14 cellular contexts compared by ENCODE assay signal in the genomic region with DNA sequence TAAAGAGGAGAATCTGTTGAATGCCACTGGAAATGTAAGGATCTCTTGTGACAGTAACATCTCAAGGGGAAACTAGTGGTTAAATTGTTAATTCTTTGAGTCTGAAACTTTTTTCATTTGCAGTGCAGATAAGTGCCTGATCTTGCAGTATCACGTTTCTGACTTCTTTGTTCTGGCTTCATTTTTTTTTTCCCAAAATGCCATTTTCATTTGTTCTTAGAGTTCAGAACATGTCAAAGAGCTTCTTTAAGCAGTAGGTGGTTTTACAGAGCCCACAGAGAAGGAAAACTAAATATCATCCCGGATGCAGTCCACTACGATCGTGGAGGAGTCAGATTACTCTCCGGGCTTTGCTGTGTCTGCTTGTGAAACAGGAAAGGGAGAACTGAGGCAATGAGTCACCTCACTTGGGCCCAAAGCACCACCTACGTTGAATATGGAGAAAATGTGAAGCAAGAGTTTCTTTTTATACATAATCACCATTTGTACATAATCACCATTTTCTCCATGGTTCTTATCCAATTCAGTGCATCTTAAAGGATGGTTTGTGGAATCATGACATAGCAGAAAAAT. TPM values are rescaled to one million over a fixed set of nuclear protein-coding genes. Genes with fewer than 3 reads are reported as not detected.
A peak's percentile ranks its signal among the peaks of the same experiment; 100 is the strongest.
DNase-seq lines count a peak whose midpoint lies in the region; ATAC-seq and TF ChIP-seq lines count a peak whose summit lies in the region.
"Had no signal": no experiment of that assay in that cellular context is flagged by ENCODE, and none has a peak within 500 bp of the region (broad histone marks: within the 10 kb centered on the region; RNA-seq: fewer than 3 reads in every experiment).

No MANE protein-coding gene starts in this region.

- no peak for ATAC-seq in HG02642 (IDR thresholded peaks at IDR 0.05; ENCODE audit: poor library complexity, unreplicated experiment)
- no peak for ATAC-seq in GM19035 (IDR thresholded peaks at IDR 0.05; ENCODE audit: unreplicated experiment)
- no peak for ATAC-seq in WTC11
- ATAC-seq: mucosa of descending colon had no signal

- H3K4me1 Mint-ChIP-seq in nephron progenitor cell (peaks cover 46% of the 10 kb centered on the region), WTC11 (peaks cover 25% of the 10 kb centered on the region)
- H3K4me1 Mint-ChIP-seq: CD4-positive, alpha-beta memory T cell had no signal

- H3K9me3 Mint-ChIP-seq in nephron progenitor cell: no peaks in the 10 kb centered on the region
- no peaks in the 10 kb centered on the region for H3K9me3 Mint-ChIP-seq in WTC11
- H3K9me3 Mint-ChIP-seq: dendritic cell treated with granulocyte-macrophage colony-stimulating factor and Interleukin-4, amounts not matched to agents 40 ng/mL and 50 ng/mL, for 4 days had no signal

- peak; percentile 83 for DNase-seq in EH (ENCODE audit: low read depth)
- DNase-seq in NOMO-1 (lab: John Stamatoyannopoulos, UW; ENCODE audit: unreplicated experiment in 2 of 2): peak; percentile 68 to 85
- DNase-seq in brain pericyte (ENCODE audit: low read depth, low spot score): peak; percentile 88
- DNase-seq in nephron progenitor cell: no peak
- DNase-seq in WTC11 (ENCODE audit: low spot score): no peak
- no peak for DNase-seq in NCI-H345 treated with DMSO at 0.1 percent for 48 hours (lab: John Stamatoyannopoulos, UW; ENCODE audit: unreplicated experiment)
- DNase-seq: activated CD4-positive, alpha-beta T cell treated with anti-CD3 and anti-CD28 coated beads for 1 hour; CD4-positive, alpha-beta memory T cell; mucosa of descending colon; NCI-H1694; RPMI8226 had no signal

- peaks cover 83% of the 10 kb centered on the region for H3K36me3 Mint-ChIP-seq in nephron progenitor cell (ENCODE audit: low read depth)
- H3K36me3 Mint-ChIP-seq in WTC11: peaks cover 28% of the 10 kb centered on the region
- H3K36me3 Mint-ChIP-seq: CD4-positive, alpha-beta memory T cell had no signal

- H3K4me3 Mint-ChIP-seq in nephron progenitor cell: peak overlapping the region; percentile 7
- H3K4me3 Mint-ChIP-seq in WTC11: no peak overlapping the region
- H3K4me3 Mint-ChIP-seq: CD4-positive, alpha-beta memory T cell; dendritic cell treated with granulocyte-macrophage colony-stimulating factor and Interleukin-4, amounts not matched to agents 40 ng/mL and 50 ng/mL, for 4 days had no signal

- POLR2A ChIA-PET in WTC11 (lab: Charles Lee): no interaction called here

- CTCF ChIA-PET in WTC11 (lab: Charles Lee): no interaction called here

- TF ChIP-seq CTCF in nephron progenitor cell (IDR thresholded peaks at IDR 0.05): no peak
- no peak for TF ChIP-seq CTCF in WTC11 (IDR thresholded peaks at IDR 0.05)

- H3K27me3 Mint-ChIP-seq in nephron progenitor cell (ENCODE audit: low read depth, poor library complexity): no peaks in the 10 kb centered on the region
- no peaks in the 10 kb centered on the region for H3K27me3 Mint-ChIP-seq in WTC11 (ENCODE audit: low read depth)
- H3K27me3 Mint-ChIP-seq: dendritic cell treated with granulocyte-macrophage colony-stimulating factor and Interleukin-4, amounts not matched to agents 40 ng/mL and 50 ng/mL, for 4 days had no signal

- H3K27ac Mint-ChIP-seq in nephron progenitor cell (peak overlapping the region; percentile 72), WTC11 (no peak overlapping the region)
- H3K27ac Mint-ChIP-seq: CD4-positive, alpha-beta memory T cell; dendritic cell treated with granulocyte-macrophage colony-stimulating factor and Interleukin-4, amounts not matched to agents 40 ng/mL and 50 ng/mL, for 4 days had no signal

TF ChIP-seq in WTC11, 78 proteins besides CTCF, POLR2A, EP300 and RAD21 (continues in another document):
- TF ChIP-seq FOXP1 (CRISPR knock-in tag; IDR thresholded peaks at IDR 0.05; ENCODE audit: borderline replicate concordance) (no peak), FOXP4 (CRISPR knock-in tag; IDR thresholded peaks at IDR 0.05) (no peak), HMGXB4 (CRISPR knock-in tag; IDR thresholded peaks at IDR 0.05) (no peak)
- TF ChIP-seq, protein P1, sequence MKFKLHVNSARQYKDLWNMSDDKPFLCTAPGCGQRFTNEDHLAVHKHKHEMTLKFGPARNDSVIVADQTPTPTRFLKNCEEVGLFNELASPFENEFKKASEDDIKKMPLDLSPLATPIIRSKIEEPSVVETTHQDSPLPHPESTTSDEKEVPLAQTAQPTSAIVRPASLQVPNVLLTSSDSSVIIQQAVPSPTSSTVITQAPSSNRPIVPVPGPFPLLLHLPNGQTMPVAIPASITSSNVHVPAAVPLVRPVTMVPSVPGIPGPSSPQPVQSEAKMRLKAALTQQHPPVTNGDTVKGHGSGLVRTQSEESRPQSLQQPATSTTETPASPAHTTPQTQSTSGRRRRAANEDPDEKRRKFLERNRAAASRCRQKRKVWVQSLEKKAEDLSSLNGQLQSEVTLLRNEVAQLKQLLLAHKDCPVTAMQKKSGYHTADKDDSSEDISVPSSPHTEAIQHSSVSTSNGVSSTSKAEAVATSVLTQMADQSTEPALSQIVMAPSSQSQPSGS (CRISPR knock-in tag; IDR thresholded peaks at IDR 0.05; ENCODE audit: borderline replicate concordance, low read depth): no peak
- TF ChIP-seq, protein P2, sequence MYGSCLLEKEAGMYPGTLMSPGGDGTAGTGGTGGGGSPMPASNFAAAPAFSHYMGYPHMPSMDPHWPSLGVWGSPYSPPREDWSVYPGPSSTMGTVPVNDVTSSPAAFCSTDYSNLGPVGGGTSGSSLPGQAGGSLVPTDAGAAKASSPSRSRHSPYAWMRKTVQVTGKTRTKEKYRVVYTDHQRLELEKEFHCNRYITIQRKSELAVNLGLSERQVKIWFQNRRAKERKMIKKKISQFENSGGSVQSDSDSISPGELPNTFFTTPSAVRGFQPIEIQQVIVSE (CRISPR knock-in tag; IDR thresholded peaks at IDR 0.05; ENCODE audit: borderline replicate concordance): no peak
- TF ChIP-seq, protein P3, sequence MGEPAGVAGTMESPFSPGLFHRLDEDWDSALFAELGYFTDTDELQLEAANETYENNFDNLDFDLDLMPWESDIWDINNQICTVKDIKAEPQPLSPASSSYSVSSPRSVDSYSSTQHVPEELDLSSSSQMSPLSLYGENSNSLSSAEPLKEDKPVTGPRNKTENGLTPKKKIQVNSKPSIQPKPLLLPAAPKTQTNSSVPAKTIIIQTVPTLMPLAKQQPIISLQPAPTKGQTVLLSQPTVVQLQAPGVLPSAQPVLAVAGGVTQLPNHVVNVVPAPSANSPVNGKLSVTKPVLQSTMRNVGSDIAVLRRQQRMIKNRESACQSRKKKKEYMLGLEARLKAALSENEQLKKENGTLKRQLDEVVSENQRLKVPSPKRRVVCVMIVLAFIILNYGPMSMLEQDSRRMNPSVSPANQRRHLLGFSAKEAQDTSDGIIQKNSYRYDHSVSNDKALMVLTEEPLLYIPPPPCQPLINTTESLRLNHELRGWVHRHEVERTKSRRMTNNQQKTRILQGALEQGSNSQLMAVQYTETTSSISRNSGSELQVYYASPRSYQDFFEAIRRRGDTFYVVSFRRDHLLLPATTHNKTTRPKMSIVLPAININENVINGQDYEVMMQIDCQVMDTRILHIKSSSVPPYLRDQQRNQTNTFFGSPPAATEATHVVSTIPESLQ (CRISPR knock-in tag; IDR thresholded peaks at IDR 0.05): no peak

RNA-seq across cellular contexts. Expression of gene HMGA2, which starts 43.9 kb away (rescaled TPM):
- total RNA-seq in WTC11 (2021): 93.6 to 98.7 TPM (median 95.9 TPM) in 3 replicates
- total RNA-seq: CD4-positive, alpha-beta memory T cell had no signal

Comparison
In these comparisons a context has a peak if more than half of its experiments do, and no peak if none do; other contexts are left out.
1. DNase-seq: peak in EH (single experiment), NOMO-1 (2 of 2) and brain pericyte (single experiment); none in nephron progenitor cell (single experiment), WTC11 (single experiment) and NCI-H345 treated with DMSO at 0.1 percent for 48 hours (single experiment).